ENCODE assay signal across 8 cellular contexts in the genomic region with DNA sequence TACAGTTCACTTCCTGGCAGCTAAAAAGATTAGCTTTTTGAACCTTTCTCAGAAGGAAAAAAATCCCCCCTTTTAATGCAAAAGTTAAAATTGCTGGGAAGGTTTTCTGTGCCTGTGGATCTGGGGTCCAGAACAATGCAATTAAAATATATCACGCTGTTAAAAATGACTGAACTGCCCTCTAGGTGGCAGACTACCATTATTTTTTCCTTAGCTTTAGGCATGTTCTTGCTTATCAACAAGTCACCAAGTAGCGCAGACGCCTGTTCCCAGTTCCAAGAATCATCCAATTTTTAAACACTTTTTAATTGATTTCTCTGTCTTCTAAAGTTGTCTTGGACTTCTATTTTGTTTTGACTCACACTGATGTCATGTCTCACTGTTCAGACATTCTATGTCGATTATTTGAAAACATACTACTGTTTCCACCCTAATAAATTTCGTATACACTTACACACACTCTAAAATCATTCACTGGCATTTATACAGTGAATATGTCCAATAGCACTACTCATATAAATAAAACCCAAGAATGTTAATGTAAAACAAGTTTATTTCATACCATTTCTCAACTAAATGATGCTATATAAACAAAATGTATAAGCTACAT.
DNase-seq lines count a peak whose midpoint lies in the region; ATAC-seq, FAIRE-seq and TF ChIP-seq lines count a peak whose summit lies in the region.

No MANE protein-coding gene starts in this region.

- H3K4me1 Mint-ChIP-seq in astrocyte (ENCODE audit: low read depth, unreplicated experiment): peaks cover 17% of the 10 kb centered on the region
- H3K4me1 Mint-ChIP-seq in activated CD8-positive, alpha-beta memory T cell treated with anti-CD3 and anti-CD28 coated beads, Interleukin-2, amount 10 ng/mL, durations not matched to agents 7 days and 5 days: no peaks in the 10 kb centered on the region

- H3K27ac ChIP-seq in astrocyte (ENCODE audit: low read depth, low read length): peak overlapping the region; percentile 29

- no peaks in the 10 kb centered on the region for H3K36me3 Mint-ChIP-seq in astrocyte (ENCODE audit: low read depth, unreplicated experiment)
- no peaks in the 10 kb centered on the region for H3K36me3 Mint-ChIP-seq in activated CD8-positive, alpha-beta memory T cell treated with anti-CD3 and anti-CD28 coated beads, Interleukin-2, amount 10 ng/mL, durations not matched to agents 7 days and 5 days

- no peaks in the 10 kb centered on the region for H3K79me2 ChIP-seq in astrocyte (ENCODE audit: insufficient read depth, low read length)

- CTCF ChIA-PET in activated CD8-positive, alpha-beta memory T cell treated with anti-CD3 and anti-CD28 coated beads, Interleukin-2, amount 10 ng/mL, durations not matched to agents 7 days and 5 days (lab: Charles Lee): interaction anchor here (1.3 kb wide), 1 partner anchor 15 kb away, joined by 3 read pairs; no protein-coding TSS in a partner anchor

- peaks cover 3% of the 10 kb centered on the region for H3K9me3 Mint-ChIP-seq in astrocyte (ENCODE audit: unreplicated experiment)
- no peaks in the 10 kb centered on the region for H3K9me3 Mint-ChIP-seq in activated CD8-positive, alpha-beta memory T cell treated with anti-CD3 and anti-CD28 coated beads, Interleukin-2, amount 10 ng/mL, durations not matched to agents 7 days and 5 days (ENCODE audit: low read depth)

- H4K20me1 ChIP-seq in astrocyte (ENCODE audit: insufficient read depth, low read length): no peaks in the 10 kb centered on the region

- H3K36me3 ChIP-seq in BE2C (no peaks in the 10 kb centered on the region), astrocyte (ENCODE audit: insufficient read depth, low read length) (no peaks in the 10 kb centered on the region), kidney epithelial cell (ENCODE audit: control insufficient read depth, insufficient read depth, low read length) (no peaks in the 10 kb centered on the region)

- no peaks in the 10 kb centered on the region for H3K9me3 ChIP-seq in BE2C
- H3K9me3 ChIP-seq in astrocyte (ENCODE audit: insufficient read depth, low read depth, low read length): no peaks in the 10 kb centered on the region

- H3K27me3 Mint-ChIP-seq in astrocyte (ENCODE audit: low read depth, unreplicated experiment): no peaks in the 10 kb centered on the region
- H3K27me3 Mint-ChIP-seq in activated CD8-positive, alpha-beta memory T cell treated with anti-CD3 and anti-CD28 coated beads, Interleukin-2, amount 10 ng/mL, durations not matched to agents 7 days and 5 days: no peaks in the 10 kb centered on the region

- peak; percentile 78 for ATAC-seq in GM18517 (IDR thresholded peaks at IDR 0.05; ENCODE audit: unreplicated experiment)
- peak; percentile 83 for ATAC-seq in HG02943 (IDR thresholded peaks at IDR 0.05; ENCODE audit: low read depth, unreplicated experiment)
- ATAC-seq in activated CD8-positive, alpha-beta memory T cell treated with anti-CD3 and anti-CD28 coated beads, Interleukin-2, amount 10 ng/mL, durations not matched to agents 7 days and 5 days: no peak

- DNase-seq in BE2C (peak; percentile 51), NCI-H1436 treated with DMSO at 0.1 percent for 48 hours (lab: John Stamatoyannopoulos, UW) (peak; percentile 0), astrocyte (ENCODE audit: low read depth) (peak; percentile 49), kidney epithelial cell (ENCODE audit: low read depth) (peak; percentile 26)
- no peak for DNase-seq in NK-92 treated with Interleukin-12 subunit alpha and Interleukin-12 subunit beta, amount 100 ng/mL, for 24 hours (lab: John Stamatoyannopoulos, UW)
- DNase-seq in activated CD8-positive, alpha-beta memory T cell treated with anti-CD3 and anti-CD28 coated beads, Interleukin-2, amount 10 ng/mL, durations not matched to agents 7 days and 5 days: no peak

- no peaks in the 10 kb centered on the region for H3K27me3 ChIP-seq in BE2C
- H3K27me3 ChIP-seq in astrocyte (ENCODE audit: insufficient read depth, low read length): no peaks in the 10 kb centered on the region
- H3K27me3 ChIP-seq in kidney epithelial cell (ENCODE audit: control insufficient read depth, insufficient read depth, low read length): no peaks in the 10 kb centered on the region

- FAIRE-seq in astrocyte (lab: Jason Lieb, UNC): no peak

- peak overlapping the region; percentile 39 for H3K9ac ChIP-seq in astrocyte (ENCODE audit: low read length)

- no peak overlapping the region for H2AFZ ChIP-seq in astrocyte (ENCODE audit: low read depth, low read length)

- H3K4me3 Mint-ChIP-seq in astrocyte (ENCODE audit: unreplicated experiment): no peak overlapping the region
- H3K4me3 Mint-ChIP-seq in activated CD8-positive, alpha-beta memory T cell treated with anti-CD3 and anti-CD28 coated beads, Interleukin-2, amount 10 ng/mL, durations not matched to agents 7 days and 5 days: no peak overlapping the region

- TF ChIP-seq CTCF in BE2C (IDR thresholded peaks at IDR 0.05; ENCODE audit: low read depth, low read length): peak; percentile 63
- peak; percentile 84 for TF ChIP-seq CTCF in astrocyte (IDR thresholded peaks at IDR 0.05; ENCODE audit: insufficient read depth, low read depth, low read length)
- peak; percentile 48 for TF ChIP-seq CTCF in kidney epithelial cell (IDR thresholded peaks at IDR 0.05; ENCODE audit: insufficient read depth, low read length, poor library complexity, severe bottlenecking)

- H3K4me1 ChIP-seq in BE2C (no peaks in the 10 kb centered on the region; the same call in 1 of the 2 replicates), astrocyte (ENCODE audit: insufficient read depth, low read length) (peaks cover 23% of the 10 kb centered on the region)

- H3K4me2 ChIP-seq in astrocyte (ENCODE audit: low read length): peak overlapping the region; percentile 63

- no peak overlapping the region for H3K4me3 ChIP-seq in BE2C (ENCODE audit: low read depth, low read length)
- H3K4me3 ChIP-seq in astrocyte (ENCODE audit: insufficient read depth, low read depth, low read length): no peak overlapping the region
- no peak overlapping the region for H3K4me3 ChIP-seq in kidney epithelial cell (ENCODE audit: low read depth, low read length)

- peak overlapping the region; percentile 71 for H3K27ac Mint-ChIP-seq in astrocyte (ENCODE audit: unreplicated experiment)
- no peak overlapping the region for H3K27ac Mint-ChIP-seq in activated CD8-positive, alpha-beta memory T cell treated with anti-CD3 and anti-CD28 coated beads, Interleukin-2, amount 10 ng/mL, durations not matched to agents 7 days and 5 days

Comparison
In these comparisons a context has a peak if more than half of its experiments do, and no peak if none do; other contexts are left out.
1. DNase-seq: peak in BE2C (single experiment), NCI-H1436 treated with DMSO at 0.1 percent for 48 hours (single experiment), astrocyte (single experiment) and kidney epithelial cell (single experiment); none in NK-92 treated with Interleukin-12 subunit alpha and Interleukin-12 subunit beta, amount 100 ng/mL, for 24 hours (single experiment) and activated CD8-positive, alpha-beta memory T cell treated with anti-CD3 and anti-CD28 coated beads, Interleukin-2, amount 10 ng/mL, durations not matched to agents 7 days and 5 days (single experiment).
2. Peak in every context shown above with its lines, with median percentiles within 50 percentile points of each other: CTCF ChIP-seq.